8 cellular contexts compared by ENCODE assay signal in the genomic region with DNA sequence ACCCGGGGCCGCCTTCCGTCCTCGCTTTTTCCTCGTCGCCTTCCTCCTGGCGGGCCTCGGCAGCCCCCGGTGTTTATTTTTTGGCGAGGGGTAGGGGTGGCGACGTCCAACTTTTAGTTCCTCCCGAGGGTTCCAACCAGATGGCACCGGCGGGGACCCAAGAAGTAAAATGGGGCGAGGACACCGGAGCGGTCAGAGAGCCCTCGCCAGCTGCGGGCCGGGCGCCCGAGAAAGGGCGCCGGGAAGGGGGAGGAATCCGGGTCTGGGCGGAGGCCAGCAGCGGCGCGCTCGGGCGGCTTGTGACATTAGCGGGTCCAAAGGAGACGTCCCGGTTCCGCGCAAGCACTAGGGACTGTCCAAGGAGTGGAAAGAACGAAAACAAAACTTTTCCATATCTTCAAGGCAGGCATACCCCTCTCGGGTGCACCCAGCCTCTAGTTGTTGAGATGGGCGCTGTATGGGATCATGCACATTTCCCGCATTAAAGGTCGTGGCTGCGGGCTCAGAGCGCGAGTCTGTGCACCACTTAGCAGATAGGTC. TPM values are rescaled to one million over a fixed set of nuclear protein-coding genes. Genes with fewer than 3 reads are reported as not detected.
DNase-seq lines count a peak whose midpoint lies in the region; ATAC-seq and TF ChIP-seq lines count a peak whose summit lies in the region.

No MANE protein-coding gene starts in this region.

- no peak for TF ChIP-seq POLR2A in stomach (IDR thresholded peaks at IDR 0.05)

- H3K9me3 ChIP-seq in endodermal cell (ENCODE audit: control insufficient read depth, low read length) (peaks cover 37% of the 10 kb centered on the region), lung (ENCODE audit: control insufficient read depth in 2 of 2, insufficient read depth in 1 of 2, low read length in 1 of 2) (peaks cover 0 to 2% of the 10 kb centered on the region in 2 donors), stomach (no peaks in the 10 kb centered on the region)

- H3K36me3 ChIP-seq in endodermal cell (ENCODE audit: control insufficient read depth, insufficient read depth, low read length) (peaks cover 35% of the 10 kb centered on the region), lung (ENCODE audit: control insufficient read depth in 2 of 2, insufficient read depth in 2 of 2, low read length in 2 of 2) (no peaks in the 10 kb centered on the region), stomach (no peaks in the 10 kb centered on the region)

- H3K27ac ChIP-seq in endodermal cell (ENCODE audit: low read depth, low read length), result peak overlapping the region; percentile 62
- peak overlapping the region; percentile 95 to 100 for H3K27ac ChIP-seq in lung (ENCODE audit: low read depth in 1 of 2, low read length in 1 of 2)
- H3K27ac ChIP-seq in stomach, result peak overlapping the region; percentile 92 to 99 (median 98)

- DNase-seq in CD1c-positive myeloid dendritic cell (ENCODE audit: extremely low spot score), result peak; percentile 24
- DNase-seq in activated CD4-positive, alpha-beta T cell treated with anti-CD3 and anti-CD28 coated beads, Interleukin-2, amount 50 U/mL, for 1 hour, result peak; percentile 4
- peak; percentile 70 for DNase-seq in endodermal cell
- DNase-seq in lung (ENCODE audit: low spot score), result peak; percentile 53
- peak; percentile 71 for DNase-seq in stomach
- no peak for DNase-seq in GDM1 (lab: John Stamatoyannopoulos, UW)

- H3K27ac Mint-ChIP-seq in endodermal cell, result peak overlapping the region; percentile 9

- WGBS in endodermal cell (ENCODE audit: insufficient coverage in 1 of 2, insufficient read length in 1 of 2), 2 experiments, result 2 to 5% methylated on average over 19 to 45 of the region's 45 CpGs
- WGBS in lung, 2 donors, result 0 to 1% methylated on average over 40 to 45 of the region's 45 CpGs
- 0 to 1% (median 1%) methylated on average over 41 to 45 of the region's 45 CpGs for whole genome bisulfite sequencing in stomach, 5 donors

- H3K36me3 Mint-ChIP-seq in endodermal cell (ENCODE audit: low read depth), result peaks cover 32% of the 10 kb centered on the region

- peak overlapping the region; percentile 78 for H3K4me3 Mint-ChIP-seq in endodermal cell

- H3K27me3 ChIP-seq in endodermal cell (ENCODE audit: control insufficient read depth, insufficient read depth, low read length, poor library complexity, severe bottlenecking) (no peaks in the 10 kb centered on the region), lung (ENCODE audit: control insufficient read depth, insufficient read depth) (no peaks in the 10 kb centered on the region), stomach (no peaks in the 10 kb centered on the region)

- TF ChIP-seq CTCF in endodermal cell (conservative IDR thresholded peaks at IDR 0.05) (no peak), lung (IDR thresholded peaks at IDR 0.05; ENCODE audit: control extremely low read depth, extremely low read depth) (no peak), stomach (IDR thresholded peaks at IDR 0.05) (no peak)

- TF ChIP-seq EP300 in stomach (IDR thresholded peaks at IDR 0.05), result no peak

- H3K4me1 ChIP-seq in endodermal cell (ENCODE audit: control insufficient read depth, insufficient read depth, low read length) (no peaks in the 10 kb centered on the region), lung (ENCODE audit: control insufficient read depth in 2 of 2, insufficient read depth in 2 of 2, low read length in 2 of 2) (peaks cover 7 to 10% of the 10 kb centered on the region in 2 donors), stomach (peaks cover 23 to 48% (median 42%) of the 10 kb centered on the region in 4 donors)

- peaks cover 2% of the 10 kb centered on the region for H3K27me3 Mint-ChIP-seq in endodermal cell (ENCODE audit: insufficient read depth)

- H3K4me3 ChIP-seq in endodermal cell (ENCODE audit: low read length) (peak overlapping the region; percentile 93), lung (peak overlapping the region; percentile 77), stomach (peak overlapping the region; percentile 79 to 92 (median 88))

- H3K9ac ChIP-seq in endodermal cell (ENCODE audit: extremely low read depth, low read length, poor library complexity, severe bottlenecking), result peak overlapping the region; percentile 78

- intact Hi-C loops in stomach (cut with DNase I; ENCODE audit: low total_unique reads), result loop anchor here (10.0 kb wide), 1 partner anchor 55 kb away; no protein-coding TSS in a partner anchor

- ATAC-seq in GM19438 (IDR thresholded peaks at IDR 0.05; ENCODE audit: low read depth, unreplicated experiment), result peak; percentile 30
- ATAC-seq in HG03520 (IDR thresholded peaks at IDR 0.05; ENCODE audit: unreplicated experiment), result peak; percentile 18
- ATAC-seq in lung (ENCODE audit: insufficient read depth, low FRiP score), result peak; percentile 31

- H3K9me3 Mint-ChIP-seq in endodermal cell, result peaks cover 22% of the 10 kb centered on the region

- peaks cover 45% of the 10 kb centered on the region for H3K4me1 Mint-ChIP-seq in endodermal cell

RNA-seq across cellular contexts. Expression of gene USP46, which starts 0.7 kb away (rescaled TPM):
- total RNA-seq in endodermal cell, result 10 to 100 TPM; 42.0 to 42.9 TPM
- 30.4 TPM for polyA plus RNA-seq in endodermal cell (2013, experiment 1 of 2)
- polyA plus RNA-seq in endodermal cell (2013, experiment 2 of 2), result 28.4 TPM
- total RNA-seq in lung, result 10 to 100 TPM; 13.4 to 30.8 TPM
- polyA plus RNA-seq in lung, result 1 to 10 TPM; 2.3 to 4.1 TPM
- 10 to 100 TPM in 3 of 5 donors, 1 to 10 TPM in 2; 2.7 to 36.5 (median 24.8) TPM for total RNA-seq in stomach
- 1 to 10 TPM; 3.2 to 6.4 (median 5.8) TPM for polyA plus RNA-seq in stomach
